1 cellular context compared by ENCODE assay signal in genomic region chr6:33410050-33410710, GRCh38.
TF ChIP-seq lines count a peak whose summit lies in the region.

No MANE protein-coding gene starts in this region.

TF ChIP-seq in HepG2, 621 proteins besides CTCF, POLR2A, EP300 and RAD21 (continued from another document and continues in another):
- TF ChIP-seq, protein P1, sequence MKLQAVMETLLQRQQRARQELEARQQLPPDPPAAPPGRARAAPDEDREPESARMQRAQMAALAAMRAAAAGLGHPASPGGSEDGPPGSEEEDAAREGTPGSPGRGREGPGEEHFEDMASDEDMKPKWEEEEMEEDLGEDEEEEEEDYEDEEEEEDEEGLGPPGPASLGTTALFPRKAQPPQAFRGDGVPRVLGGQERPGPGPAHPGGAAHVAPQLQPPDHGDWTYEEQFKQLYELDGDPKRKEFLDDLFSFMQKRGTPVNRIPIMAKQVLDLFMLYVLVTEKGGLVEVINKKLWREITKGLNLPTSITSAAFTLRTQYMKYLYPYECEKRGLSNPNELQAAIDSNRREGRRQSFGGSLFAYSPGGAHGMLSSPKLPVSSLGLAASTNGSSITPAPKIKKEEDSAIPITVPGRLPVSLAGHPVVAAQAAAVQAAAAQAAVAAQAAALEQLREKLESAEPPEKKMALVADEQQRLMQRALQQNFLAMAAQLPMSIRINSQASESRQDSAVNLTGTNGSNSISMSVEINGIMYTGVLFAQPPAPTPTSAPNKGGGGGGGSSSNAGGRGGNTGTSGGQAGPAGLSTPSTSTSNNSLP (IDR thresholded peaks at IDR 0.05; ENCODE audit: low read depth, low read length), result no peak
- TF ChIP-seq ADNP (CRISPR knock-in tag; IDR thresholded peaks at IDR 0.05), result no peak
- TF ChIP-seq NR2F6 (IDR thresholded peaks at IDR 0.05), result no peak
- no peak; the same call in 1 of the 2 replicates for TF ChIP-seq NR2F6 (CRISPR knock-in tag; IDR thresholded peaks at IDR 0.05)
- 0 out of 2 replicates have a peak, but pooled peaks have one; percentile 25 for TF ChIP-seq KDM6A (CRISPR knock-in tag; IDR thresholded peaks at IDR 0.05; ENCODE audit: low read depth)
- TF ChIP-seq SKI (IDR thresholded peaks at IDR 0.05; ENCODE audit: partially characterized antibody), result peak; percentile 86
- TF ChIP-seq, protein P2, sequence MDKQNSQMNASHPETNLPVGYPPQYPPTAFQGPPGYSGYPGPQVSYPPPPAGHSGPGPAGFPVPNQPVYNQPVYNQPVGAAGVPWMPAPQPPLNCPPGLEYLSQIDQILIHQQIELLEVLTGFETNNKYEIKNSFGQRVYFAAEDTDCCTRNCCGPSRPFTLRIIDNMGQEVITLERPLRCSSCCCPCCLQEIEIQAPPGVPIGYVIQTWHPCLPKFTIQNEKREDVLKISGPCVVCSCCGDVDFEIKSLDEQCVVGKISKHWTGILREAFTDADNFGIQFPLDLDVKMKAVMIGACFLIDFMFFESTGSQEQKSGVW (CRISPR knock-in tag; IDR thresholded peaks at IDR 0.05; ENCODE audit: borderline replicate concordance), result no peak
- no peak for TF ChIP-seq EZH2 (conservative IDR thresholded peaks at IDR 0.05; ENCODE audit: low read depth, low read length)
- TF ChIP-seq ESRRA (CRISPR knock-in tag; IDR thresholded peaks at IDR 0.05; ENCODE audit: low read depth), result peak; percentile 84
- peak; percentile 73 for TF ChIP-seq PITX1 (CRISPR knock-in tag; IDR thresholded peaks at IDR 0.05)
- peak; percentile 100 for TF ChIP-seq ATF7-NPFF (CRISPR knock-in tag; IDR thresholded peaks at IDR 0.05; ENCODE audit: low read depth)
- TF ChIP-seq RBFOX2 (IDR thresholded peaks at IDR 0.05; ENCODE audit: low read depth, low read length), result peak; percentile 87
- TF ChIP-seq ZNF639 (CRISPR knock-in tag; conservative IDR thresholded peaks at IDR 0.05), result peak; percentile 98
- peak; percentile 33; the same call in 1 of the 2 replicates for TF ChIP-seq ZFP82 (CRISPR knock-in tag; IDR thresholded peaks at IDR 0.05; ENCODE audit: borderline replicate concordance)
- TF ChIP-seq GATA4 (IDR thresholded peaks at IDR 0.05; ENCODE audit: borderline replicate concordance, low read depth), result 0 out of 2 replicates have a peak, but pooled peaks have one; percentile 28
- peak; percentile 72; the same call in 1 of the 2 replicates for TF ChIP-seq ZNF503 (CRISPR knock-in tag; IDR thresholded peaks at IDR 0.05)
- TF ChIP-seq, protein P3, sequence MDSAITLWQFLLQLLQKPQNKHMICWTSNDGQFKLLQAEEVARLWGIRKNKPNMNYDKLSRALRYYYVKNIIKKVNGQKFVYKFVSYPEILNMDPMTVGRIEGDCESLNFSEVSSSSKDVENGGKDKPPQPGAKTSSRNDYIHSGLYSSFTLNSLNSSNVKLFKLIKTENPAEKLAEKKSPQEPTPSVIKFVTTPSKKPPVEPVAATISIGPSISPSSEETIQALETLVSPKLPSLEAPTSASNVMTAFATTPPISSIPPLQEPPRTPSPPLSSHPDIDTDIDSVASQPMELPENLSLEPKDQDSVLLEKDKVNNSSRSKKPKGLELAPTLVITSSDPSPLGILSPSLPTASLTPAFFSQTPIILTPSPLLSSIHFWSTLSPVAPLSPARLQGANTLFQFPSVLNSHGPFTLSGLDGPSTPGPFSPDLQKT (CRISPR knock-in tag; IDR thresholded peaks at IDR 0.05; ENCODE audit: borderline replicate concordance), result no peak
- no peak for TF ChIP-seq MAFK (conservative IDR thresholded peaks at IDR 0.05 in 1 of 2, IDR thresholded peaks at IDR 0.05 in 1 of 2; ENCODE audit: low read length in 2 of 2)
- TF ChIP-seq, protein P4, sequence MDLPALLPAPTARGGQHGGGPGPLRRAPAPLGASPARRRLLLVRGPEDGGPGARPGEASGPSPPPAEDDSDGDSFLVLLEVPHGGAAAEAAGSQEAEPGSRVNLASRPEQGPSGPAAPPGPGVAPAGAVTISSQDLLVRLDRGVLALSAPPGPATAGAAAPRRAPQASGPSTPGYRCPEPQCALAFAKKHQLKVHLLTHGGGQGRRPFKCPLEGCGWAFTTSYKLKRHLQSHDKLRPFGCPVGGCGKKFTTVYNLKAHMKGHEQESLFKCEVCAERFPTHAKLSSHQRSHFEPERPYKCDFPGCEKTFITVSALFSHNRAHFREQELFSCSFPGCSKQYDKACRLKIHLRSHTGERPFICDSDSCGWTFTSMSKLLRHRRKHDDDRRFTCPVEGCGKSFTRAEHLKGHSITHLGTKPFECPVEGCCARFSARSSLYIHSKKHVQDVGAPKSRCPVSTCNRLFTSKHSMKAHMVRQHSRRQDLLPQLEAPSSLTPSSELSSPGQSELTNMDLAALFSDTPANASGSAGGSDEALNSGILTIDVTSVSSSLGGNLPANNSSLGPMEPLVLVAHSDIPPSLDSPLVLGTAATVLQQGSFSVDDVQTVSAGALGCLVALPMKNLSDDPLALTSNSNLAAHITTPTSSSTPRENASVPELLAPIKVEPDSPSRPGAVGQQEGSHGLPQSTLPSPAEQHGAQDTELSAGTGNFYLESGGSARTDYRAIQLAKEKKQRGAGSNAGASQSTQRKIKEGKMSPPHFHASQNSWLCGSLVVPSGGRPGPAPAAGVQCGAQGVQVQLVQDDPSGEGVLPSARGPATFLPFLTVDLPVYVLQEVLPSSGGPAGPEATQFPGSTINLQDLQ (CRISPR knock-in tag; IDR thresholded peaks at IDR 0.05), result no peak; the same call in 1 of the 2 replicates
- no peak for TF ChIP-seq ZMAT5 (CRISPR knock-in tag; IDR thresholded peaks at IDR 0.05; ENCODE audit: borderline replicate concordance, low read depth)
- TF ChIP-seq FOSL1 (CRISPR knock-in tag; IDR thresholded peaks at IDR 0.05; ENCODE audit: borderline replicate concordance), result no peak
- peak; percentile 87 for TF ChIP-seq ZFP90 (CRISPR knock-in tag; IDR thresholded peaks at IDR 0.05; ENCODE audit: borderline replicate concordance)
- TF ChIP-seq ZNF839 (CRISPR knock-in tag; IDR thresholded peaks at IDR 0.05; ENCODE audit: borderline replicate concordance), result no peak; the same call in 1 of the 2 replicates
- peak; percentile 98 for TF ChIP-seq MXD1 (CRISPR knock-in tag; IDR thresholded peaks at IDR 0.05)
- TF ChIP-seq ZNF354B (CRISPR knock-in tag; IDR thresholded peaks at IDR 0.05), result peak; percentile 54; the same call in 1 of the 2 replicates
- no peak for TF ChIP-seq FOSL2 (CRISPR knock-in tag; IDR thresholded peaks at IDR 0.05)
- TF ChIP-seq, protein P5, sequence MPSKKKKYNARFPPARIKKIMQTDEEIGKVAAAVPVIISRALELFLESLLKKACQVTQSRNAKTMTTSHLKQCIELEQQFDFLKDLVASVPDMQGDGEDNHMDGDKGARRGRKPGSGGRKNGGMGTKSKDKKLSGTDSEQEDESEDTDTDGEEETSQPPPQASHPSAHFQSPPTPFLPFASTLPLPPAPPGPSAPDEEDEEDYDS (CRISPR knock-in tag; IDR thresholded peaks at IDR 0.05), result peak; percentile 86
- TF ChIP-seq SMARCC2 (IDR thresholded peaks at IDR 0.05), result no peak
- TF ChIP-seq TEAD2 (CRISPR knock-in tag; IDR thresholded peaks at IDR 0.05), result peak; percentile 65; the same call in 1 of the 2 replicates
- TF ChIP-seq, protein P6, sequence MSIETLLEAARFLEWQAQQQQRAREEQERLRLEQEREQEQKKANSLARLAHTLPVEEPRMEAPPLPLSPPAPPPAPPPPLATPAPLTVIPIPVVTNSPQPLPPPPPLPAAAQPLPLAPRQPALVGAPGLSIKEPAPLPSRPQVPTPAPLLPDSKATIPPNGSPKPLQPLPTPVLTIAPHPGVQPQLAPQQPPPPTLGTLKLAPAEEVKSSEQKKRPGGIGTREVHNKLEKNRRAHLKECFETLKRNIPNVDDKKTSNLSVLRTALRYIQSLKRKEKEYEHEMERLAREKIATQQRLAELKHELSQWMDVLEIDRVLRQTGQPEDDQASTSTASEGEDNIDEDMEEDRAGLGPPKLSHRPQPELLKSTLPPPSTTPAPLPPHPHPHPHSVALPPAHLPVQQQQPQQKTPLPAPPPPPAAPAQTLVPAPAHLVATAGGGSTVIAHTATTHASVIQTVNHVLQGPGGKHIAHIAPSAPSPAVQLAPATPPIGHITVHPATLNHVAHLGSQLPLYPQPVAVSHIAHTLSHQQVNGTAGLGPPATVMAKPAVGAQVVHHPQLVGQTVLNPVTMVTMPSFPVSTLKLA (IDR thresholded peaks at IDR 0.05), result peak; percentile 82
- no peak for TF ChIP-seq SRSF9 (IDR thresholded peaks at IDR 0.05; ENCODE audit: borderline replicate concordance, insufficient read depth, low read depth, low read length, poor library complexity, severe bottlenecking)
- no peak; the same call in 1 of the 2 replicates for TF ChIP-seq ZNF232 (CRISPR knock-in tag; IDR thresholded peaks at IDR 0.05; ENCODE audit: borderline replicate concordance)
- TF ChIP-seq ZNF7 (CRISPR knock-in tag; IDR thresholded peaks at IDR 0.05), result peak; percentile 18; the same call in 1 of the 2 replicates
- TF ChIP-seq, protein P7, sequence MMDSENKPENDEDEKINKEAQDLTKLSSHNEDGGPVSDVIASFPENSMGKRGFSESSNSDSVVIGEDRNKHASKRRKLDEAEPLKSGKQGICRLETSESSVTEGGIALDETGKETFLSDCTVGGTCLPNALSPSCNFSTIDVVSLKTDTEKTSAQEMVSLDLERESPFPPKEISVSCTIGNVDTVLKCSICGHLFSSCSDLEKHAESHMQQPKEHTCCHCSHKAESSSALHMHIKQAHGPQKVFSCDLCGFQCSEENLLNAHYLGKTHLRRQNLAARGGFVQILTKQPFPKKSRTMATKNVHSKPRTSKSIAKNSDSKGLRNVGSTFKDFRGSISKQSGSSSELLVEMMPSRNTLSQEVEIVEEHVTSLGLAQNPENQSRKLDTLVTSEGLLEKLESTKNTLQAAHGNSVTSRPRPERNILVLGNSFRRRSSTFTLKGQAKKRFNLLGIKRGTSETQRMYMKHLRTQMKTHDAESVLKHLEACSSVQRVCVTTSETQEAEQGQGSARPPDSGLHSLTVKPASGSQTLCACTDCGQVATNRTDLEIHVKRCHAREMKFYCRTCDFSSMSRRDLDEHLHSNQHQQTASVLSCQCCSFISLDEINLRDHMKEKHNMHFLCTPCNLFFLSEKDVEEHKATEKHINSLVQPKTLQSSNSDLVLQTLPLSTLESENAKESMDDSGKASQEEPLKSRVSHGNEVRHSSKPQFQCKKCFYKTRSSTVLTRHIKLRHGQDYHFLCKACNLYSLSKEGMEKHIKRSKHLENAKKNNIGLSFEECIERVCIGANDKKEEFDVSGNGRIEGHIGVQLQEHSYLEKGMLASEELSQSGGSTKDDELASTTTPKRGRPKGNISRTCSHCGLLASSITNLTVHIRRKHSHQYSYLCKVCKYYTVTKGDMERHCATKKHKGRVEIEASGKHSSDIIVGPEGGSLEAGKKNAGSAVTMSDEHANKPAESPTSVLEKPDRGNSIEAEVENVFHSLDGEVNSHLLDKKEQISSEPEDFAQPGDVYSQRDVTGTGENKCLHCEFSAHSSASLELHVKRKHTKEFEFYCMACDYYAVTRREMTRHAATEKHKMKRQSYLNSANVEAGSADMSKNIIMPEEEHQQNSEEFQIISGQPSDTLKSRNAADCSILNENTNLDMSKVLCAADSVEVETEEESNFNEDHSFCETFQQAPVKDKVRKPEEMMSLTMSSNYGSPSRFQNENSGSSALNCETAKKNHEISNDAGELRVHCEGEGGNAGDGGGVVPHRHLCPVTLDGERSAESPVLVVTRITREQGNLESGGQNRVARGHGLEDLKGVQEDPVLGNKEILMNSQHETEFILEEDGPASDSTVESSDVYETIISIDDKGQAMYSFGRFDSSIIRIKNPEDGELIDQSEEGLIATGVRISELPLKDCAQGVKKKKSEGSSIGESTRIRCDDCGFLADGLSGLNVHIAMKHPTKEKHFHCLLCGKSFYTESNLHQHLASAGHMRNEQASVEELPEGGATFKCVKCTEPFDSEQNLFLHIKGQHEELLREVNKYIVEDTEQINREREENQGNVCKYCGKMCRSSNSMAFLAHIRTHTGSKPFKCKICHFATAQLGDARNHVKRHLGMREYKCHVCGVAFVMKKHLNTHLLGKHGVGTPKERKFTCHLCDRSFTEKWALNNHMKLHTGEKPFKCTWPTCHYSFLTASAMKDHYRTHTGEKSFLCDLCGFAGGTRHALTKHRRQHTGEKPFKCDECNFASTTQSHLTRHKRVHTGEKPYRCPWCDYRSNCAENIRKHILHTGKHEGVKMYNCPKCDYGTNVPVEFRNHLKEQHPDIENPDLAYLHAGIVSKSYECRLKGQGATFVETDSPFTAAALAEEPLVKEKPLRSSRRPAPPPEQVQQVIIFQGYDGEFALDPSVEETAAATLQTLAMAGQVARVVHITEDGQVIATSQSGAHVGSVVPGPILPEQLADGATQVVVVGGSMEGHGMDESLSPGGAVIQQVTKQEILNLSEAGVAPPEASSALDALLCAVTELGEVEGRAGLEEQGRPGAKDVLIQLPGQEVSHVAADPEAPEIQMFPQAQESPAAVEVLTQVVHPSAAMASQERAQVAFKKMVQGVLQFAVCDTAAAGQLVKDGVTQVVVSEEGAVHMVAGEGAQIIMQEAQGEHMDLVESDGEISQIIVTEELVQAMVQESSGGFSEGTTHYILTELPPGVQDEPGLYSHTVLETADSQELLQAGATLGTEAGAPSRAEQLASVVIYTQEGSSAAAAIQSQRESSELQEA (CRISPR knock-in tag; IDR thresholded peaks at IDR 0.05; ENCODE audit: not compliant biosample characterization), result peak; percentile 53
- TF ChIP-seq ZNF367 (CRISPR knock-in tag; IDR thresholded peaks at IDR 0.05; ENCODE audit: borderline replicate concordance), result 0 out of 2 replicates have a peak, but pooled peaks have one; percentile 43
- TF ChIP-seq NFE2L1 (CRISPR knock-in tag; IDR thresholded peaks at IDR 0.05; ENCODE audit: borderline replicate concordance), result 0 out of 2 replicates have a peak, but pooled peaks have one; percentile 49
- TF ChIP-seq ATF7 (IDR thresholded peaks at IDR 0.05), result no peak
- TF ChIP-seq ATF7 (CRISPR knock-in tag; IDR thresholded peaks at IDR 0.05), result peak; percentile 78
